Comparison of ENCODE assay signal across 1 cellular context in genomic region chr16:56510544-56510943, GRCh38.
TF ChIP-seq lines count a peak whose summit lies in the region.

No MANE protein-coding gene starts in this region.

TF ChIP-seq in WTC11, 78 proteins besides CTCF, POLR2A, EP300 and RAD21 (continued from another document):
- TF ChIP-seq FOXP4 (CRISPR knock-in tag; IDR thresholded peaks at IDR 0.05) (no peak), FOXP1 (CRISPR knock-in tag; IDR thresholded peaks at IDR 0.05; ENCODE audit: borderline replicate concordance) (no peak)
